Comparison of ENCODE assay signal across 16 cellular contexts in genomic region chr9:91768977-91769916, GRCh38.
DNase-seq lines count a peak whose midpoint lies in the region; ATAC-seq and TF ChIP-seq lines count a peak whose summit lies in the region.
"Had no signal": no experiment of that assay in that cellular context is flagged by ENCODE, and none has a peak within 500 bp of the region (broad histone marks: within the 10 kb centered on the region; RNA-seq: fewer than 3 reads in every experiment).

No MANE protein-coding gene starts in this region.

- no peaks in the 10 kb centered on the region for H3K27me3 Mint-ChIP-seq in endodermal cell (ENCODE audit: insufficient read depth)

- no peak for ATAC-seq in GM19455 (IDR thresholded peaks at IDR 0.05; ENCODE audit: unreplicated experiment)
- ATAC-seq in GM19351 (IDR thresholded peaks at IDR 0.05; ENCODE audit: unreplicated experiment): no peak

- H3K4me3 Mint-ChIP-seq in endodermal cell: no peak overlapping the region
- H3K4me3 Mint-ChIP-seq: CD4-positive, alpha-beta memory T cell; HFFc6 had no signal

- no peaks in the 10 kb centered on the region for H3K9me3 Mint-ChIP-seq in endodermal cell

- 95 to 96% methylated on average over 18 to 29 of the region's 29 CpGs for whole genome bisulfite sequencing in endodermal cell (ENCODE audit: insufficient coverage in 1 of 2, insufficient read length in 1 of 2), 2 experiments

- H3K9me3 ChIP-seq in endodermal cell (ENCODE audit: control insufficient read depth, low read length) (no peaks in the 10 kb centered on the region), stomach smooth muscle (ENCODE audit: control insufficient read depth in 2 of 2, low read length in 2 of 2) (no peaks in the 10 kb centered on the region)

- TF ChIP-seq CTCF in endodermal cell (conservative IDR thresholded peaks at IDR 0.05): no peak

- H3K27ac Mint-ChIP-seq in endodermal cell: no peak overlapping the region
- H3K27ac Mint-ChIP-seq: CD4-positive, alpha-beta memory T cell; HFFc6 had no signal

- peaks cover 52% of the 10 kb centered on the region for H3K36me3 Mint-ChIP-seq in endodermal cell (ENCODE audit: low read depth)
- H3K36me3 Mint-ChIP-seq: CD4-positive, alpha-beta memory T cell had no signal

- H3K4me1 Mint-ChIP-seq in endodermal cell: peaks cover 22% of the 10 kb centered on the region
- H3K4me1 Mint-ChIP-seq: CD4-positive, alpha-beta memory T cell had no signal

- H3K4me1 ChIP-seq in endodermal cell (ENCODE audit: control insufficient read depth, insufficient read depth, low read length): peaks cover 10% of the 10 kb centered on the region
- peaks cover 66% of the 10 kb centered on the region for H3K4me1 ChIP-seq in stomach smooth muscle (ENCODE audit: control insufficient read depth, insufficient read depth, low read length)
- H3K4me1 ChIP-seq: HAP-1 had no signal

- peaks cover 98% of the 10 kb centered on the region for H3K36me3 ChIP-seq in endodermal cell (ENCODE audit: control insufficient read depth, insufficient read depth, low read length)
- H3K36me3 ChIP-seq in stomach smooth muscle (ENCODE audit: control insufficient read depth in 2 of 2, insufficient read depth in 2 of 2, low read length in 2 of 2): no peaks in the 10 kb centered on the region
- H3K36me3 ChIP-seq: HAP-1 had no signal

- DNase-seq in endodermal cell: peak; percentile 38
- DNase-seq in mesenteric fat pad (ENCODE audit: low spot score): peak; percentile 72
- DNase-seq in cerebellar nuclear complex (lab: John Stamatoyannopoulos, UW): no peak
- DNase-seq: C1 segment of cervical spinal cord; Calu3; CD4-positive, alpha-beta memory T cell; COR-L47; DMS53; DMS79 treated with DMSO at 0.1 percent for 48 hours; GF-D8; GOT3; HFFc6 had no signal

- H3K4me3 ChIP-seq in endodermal cell (ENCODE audit: low read length) (no peak overlapping the region), stomach smooth muscle (ENCODE audit: low read length in 2 of 2) (no peak overlapping the region)
- H3K4me3 ChIP-seq: HAP-1 had no signal

- H3K27ac ChIP-seq in endodermal cell (ENCODE audit: low read depth, low read length): no peak overlapping the region
- H3K27ac ChIP-seq in stomach smooth muscle (ENCODE audit: low read length): peak overlapping the region; percentile 80

- H3K9ac ChIP-seq in endodermal cell (ENCODE audit: extremely low read depth, low read length, poor library complexity, severe bottlenecking): no peak overlapping the region
- H3K9ac ChIP-seq in stomach smooth muscle (ENCODE audit: low read length in 2 of 2): no peak overlapping the region

- H3K27me3 ChIP-seq in endodermal cell (ENCODE audit: control insufficient read depth, insufficient read depth, low read length, poor library complexity, severe bottlenecking): no peaks in the 10 kb centered on the region
- no peaks in the 10 kb centered on the region for H3K27me3 ChIP-seq in stomach smooth muscle (ENCODE audit: control insufficient read depth in 1 of 2, insufficient read depth in 2 of 2, low read length in 2 of 2)

Comparison
In these comparisons a context has a peak if more than half of its experiments do, and no peak if none do; other contexts are left out.
1. DNase-seq: peak in endodermal cell (single experiment) and mesenteric fat pad (single experiment); none in cerebellar nuclear complex (0 of 2).